1 cellular context compared by ENCODE assay signal in the genomic region with DNA sequence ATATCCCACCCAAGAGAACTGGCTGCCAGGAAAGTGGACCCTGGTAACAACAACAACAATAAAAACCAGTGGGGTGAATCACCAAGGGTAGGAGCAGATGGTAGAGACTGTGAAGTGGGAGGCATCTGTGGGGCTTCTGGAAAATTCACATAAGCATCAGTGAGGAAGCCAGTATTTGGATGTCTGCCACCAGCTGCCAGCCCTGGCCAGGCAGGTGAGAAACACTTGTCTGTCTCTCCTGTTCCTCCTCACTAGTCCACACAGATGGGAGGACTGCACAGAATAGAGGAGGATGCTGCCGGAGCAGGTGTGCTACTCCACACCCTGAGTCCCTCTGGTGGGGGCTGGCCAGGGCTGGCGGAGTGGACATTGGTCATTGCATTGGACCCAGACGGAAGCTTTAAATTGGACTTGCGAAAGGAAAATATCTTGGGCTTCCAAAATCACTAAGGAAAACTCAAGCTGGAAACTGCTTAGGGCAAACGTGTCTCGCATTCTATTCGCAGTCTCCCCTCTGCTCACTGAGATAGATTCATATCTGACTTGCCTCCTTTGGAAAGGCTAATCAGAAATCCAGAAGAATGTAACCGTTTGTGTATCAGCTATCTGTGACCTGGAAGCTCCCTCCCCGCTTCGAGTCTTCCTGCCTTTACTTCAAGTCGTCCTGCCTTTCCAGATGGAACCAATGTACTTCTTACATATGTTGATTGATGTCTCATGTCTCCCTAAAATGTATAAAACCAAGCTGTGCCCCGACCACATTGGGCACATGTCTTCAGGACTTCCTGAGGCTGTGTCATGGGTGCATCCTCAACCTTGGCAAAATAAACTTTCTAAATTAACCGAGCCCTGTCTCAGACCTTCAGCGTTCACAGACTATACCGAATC.
TF ChIP-seq lines count a peak whose summit lies in the region.

No MANE protein-coding gene starts in this region.

TF ChIP-seq in SK-N-SH, 30 proteins besides CTCF, POLR2A, EP300 and RAD21:
- TF ChIP-seq, protein P1, sequence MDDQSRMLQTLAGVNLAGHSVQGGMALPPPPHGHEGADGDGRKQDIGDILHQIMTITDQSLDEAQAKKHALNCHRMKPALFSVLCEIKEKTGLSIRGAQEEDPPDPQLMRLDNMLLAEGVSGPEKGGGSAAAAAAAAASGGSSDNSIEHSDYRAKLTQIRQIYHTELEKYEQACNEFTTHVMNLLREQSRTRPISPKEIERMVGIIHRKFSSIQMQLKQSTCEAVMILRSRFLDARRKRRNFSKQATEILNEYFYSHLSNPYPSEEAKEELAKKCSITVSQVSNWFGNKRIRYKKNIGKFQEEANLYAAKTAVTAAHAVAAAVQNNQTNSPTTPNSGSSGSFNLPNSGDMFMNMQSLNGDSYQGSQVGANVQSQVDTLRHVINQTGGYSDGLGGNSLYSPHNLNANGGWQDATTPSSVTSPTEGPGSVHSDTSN (IDR thresholded peaks at IDR 0.05) = no peak
- TF ChIP-seq RFX5 (IDR thresholded peaks at IDR 0.05; ENCODE audit: low read length) = no peak
- TF ChIP-seq RCOR1 (IDR thresholded peaks at IDR 0.05; ENCODE audit: low read length) = no peak
- TF ChIP-seq, protein P2, sequence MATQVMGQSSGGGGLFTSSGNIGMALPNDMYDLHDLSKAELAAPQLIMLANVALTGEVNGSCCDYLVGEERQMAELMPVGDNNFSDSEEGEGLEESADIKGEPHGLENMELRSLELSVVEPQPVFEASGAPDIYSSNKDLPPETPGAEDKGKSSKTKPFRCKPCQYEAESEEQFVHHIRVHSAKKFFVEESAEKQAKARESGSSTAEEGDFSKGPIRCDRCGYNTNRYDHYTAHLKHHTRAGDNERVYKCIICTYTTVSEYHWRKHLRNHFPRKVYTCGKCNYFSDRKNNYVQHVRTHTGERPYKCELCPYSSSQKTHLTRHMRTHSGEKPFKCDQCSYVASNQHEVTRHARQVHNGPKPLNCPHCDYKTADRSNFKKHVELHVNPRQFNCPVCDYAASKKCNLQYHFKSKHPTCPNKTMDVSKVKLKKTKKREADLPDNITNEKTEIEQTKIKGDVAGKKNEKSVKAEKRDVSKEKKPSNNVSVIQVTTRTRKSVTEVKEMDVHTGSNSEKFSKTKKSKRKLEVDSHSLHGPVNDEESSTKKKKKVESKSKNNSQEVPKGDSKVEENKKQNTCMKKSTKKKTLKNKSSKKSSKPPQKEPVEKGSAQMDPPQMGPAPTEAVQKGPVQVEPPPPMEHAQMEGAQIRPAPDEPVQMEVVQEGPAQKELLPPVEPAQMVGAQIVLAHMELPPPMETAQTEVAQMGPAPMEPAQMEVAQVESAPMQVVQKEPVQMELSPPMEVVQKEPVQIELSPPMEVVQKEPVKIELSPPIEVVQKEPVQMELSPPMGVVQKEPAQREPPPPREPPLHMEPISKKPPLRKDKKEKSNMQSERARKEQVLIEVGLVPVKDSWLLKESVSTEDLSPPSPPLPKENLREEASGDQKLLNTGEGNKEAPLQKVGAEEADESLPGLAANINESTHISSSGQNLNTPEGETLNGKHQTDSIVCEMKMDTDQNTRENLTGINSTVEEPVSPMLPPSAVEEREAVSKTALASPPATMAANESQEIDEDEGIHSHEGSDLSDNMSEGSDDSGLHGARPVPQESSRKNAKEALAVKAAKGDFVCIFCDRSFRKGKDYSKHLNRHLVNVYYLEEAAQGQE (IDR thresholded peaks at IDR 0.05; ENCODE audit: low read depth, low read length) = no peak
- no peak for TF ChIP-seq EZH2phosphoT487 (IDR thresholded peaks at IDR 0.05; ENCODE audit: borderline replicate concordance, low read depth)
- TF ChIP-seq YY1 (IDR thresholded peaks at IDR 0.05; ENCODE audit: low read depth) = no peak
- TF ChIP-seq RXRA (IDR thresholded peaks at IDR 0.05; ENCODE audit: borderline replicate concordance, low read depth) = no peak
- no peak for TF ChIP-seq NFIC (IDR thresholded peaks at IDR 0.05; ENCODE audit: borderline replicate concordance)
- TF ChIP-seq FOXM1 (IDR thresholded peaks at IDR 0.05; ENCODE audit: low read depth) = no peak
- TF ChIP-seq, protein P3, sequence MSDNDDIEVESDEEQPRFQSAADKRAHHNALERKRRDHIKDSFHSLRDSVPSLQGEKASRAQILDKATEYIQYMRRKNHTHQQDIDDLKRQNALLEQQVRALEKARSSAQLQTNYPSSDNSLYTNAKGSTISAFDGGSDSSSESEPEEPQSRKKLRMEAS (IDR thresholded peaks at IDR 0.05; ENCODE audit: low read depth) = no peak
- no peak for TF ChIP-seq SMC3 (IDR thresholded peaks at IDR 0.05; ENCODE audit: low read depth, low read length)
- TF ChIP-seq, protein P4, sequence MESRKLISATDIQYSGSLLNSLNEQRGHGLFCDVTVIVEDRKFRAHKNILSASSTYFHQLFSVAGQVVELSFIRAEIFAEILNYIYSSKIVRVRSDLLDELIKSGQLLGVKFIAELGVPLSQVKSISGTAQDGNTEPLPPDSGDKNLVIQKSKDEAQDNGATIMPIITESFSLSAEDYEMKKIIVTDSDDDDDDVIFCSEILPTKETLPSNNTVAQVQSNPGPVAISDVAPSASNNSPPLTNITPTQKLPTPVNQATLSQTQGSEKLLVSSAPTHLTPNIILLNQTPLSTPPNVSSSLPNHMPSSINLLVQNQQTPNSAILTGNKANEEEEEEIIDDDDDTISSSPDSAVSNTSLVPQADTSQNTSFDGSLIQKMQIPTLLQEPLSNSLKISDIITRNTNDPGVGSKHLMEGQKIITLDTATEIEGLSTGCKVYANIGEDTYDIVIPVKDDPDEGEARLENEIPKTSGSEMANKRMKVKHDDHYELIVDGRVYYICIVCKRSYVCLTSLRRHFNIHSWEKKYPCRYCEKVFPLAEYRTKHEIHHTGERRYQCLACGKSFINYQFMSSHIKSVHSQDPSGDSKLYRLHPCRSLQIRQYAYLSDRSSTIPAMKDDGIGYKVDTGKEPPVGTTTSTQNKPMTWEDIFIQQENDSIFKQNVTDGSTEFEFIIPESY (IDR thresholded peaks at IDR 0.05; ENCODE audit: borderline replicate concordance, low read depth) = no peak
- TF ChIP-seq TAF1 (IDR thresholded peaks at IDR 0.05; ENCODE audit: borderline replicate concordance, low read depth, low read length) = no peak
- TF ChIP-seq, protein P5, sequence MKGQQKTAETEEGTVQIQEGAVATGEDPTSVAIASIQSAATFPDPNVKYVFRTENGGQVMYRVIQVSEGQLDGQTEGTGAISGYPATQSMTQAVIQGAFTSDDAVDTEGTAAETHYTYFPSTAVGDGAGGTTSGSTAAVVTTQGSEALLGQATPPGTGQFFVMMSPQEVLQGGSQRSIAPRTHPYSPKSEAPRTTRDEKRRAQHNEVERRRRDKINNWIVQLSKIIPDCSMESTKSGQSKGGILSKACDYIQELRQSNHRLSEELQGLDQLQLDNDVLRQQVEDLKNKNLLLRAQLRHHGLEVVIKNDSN (IDR thresholded peaks at IDR 0.05; ENCODE audit: borderline replicate concordance, low read depth) = no peak
- no peak for TF ChIP-seq GATA2 (CRISPR knock-in tag; IDR thresholded peaks at IDR 0.05)
- TF ChIP-seq CHD2 (IDR thresholded peaks at IDR 0.05; ENCODE audit: low read length, partially characterized antibody) = no peak
TF ChIP-seq in SK-N-SH: peak in this region for 0.
